In the genomic region with DNA sequence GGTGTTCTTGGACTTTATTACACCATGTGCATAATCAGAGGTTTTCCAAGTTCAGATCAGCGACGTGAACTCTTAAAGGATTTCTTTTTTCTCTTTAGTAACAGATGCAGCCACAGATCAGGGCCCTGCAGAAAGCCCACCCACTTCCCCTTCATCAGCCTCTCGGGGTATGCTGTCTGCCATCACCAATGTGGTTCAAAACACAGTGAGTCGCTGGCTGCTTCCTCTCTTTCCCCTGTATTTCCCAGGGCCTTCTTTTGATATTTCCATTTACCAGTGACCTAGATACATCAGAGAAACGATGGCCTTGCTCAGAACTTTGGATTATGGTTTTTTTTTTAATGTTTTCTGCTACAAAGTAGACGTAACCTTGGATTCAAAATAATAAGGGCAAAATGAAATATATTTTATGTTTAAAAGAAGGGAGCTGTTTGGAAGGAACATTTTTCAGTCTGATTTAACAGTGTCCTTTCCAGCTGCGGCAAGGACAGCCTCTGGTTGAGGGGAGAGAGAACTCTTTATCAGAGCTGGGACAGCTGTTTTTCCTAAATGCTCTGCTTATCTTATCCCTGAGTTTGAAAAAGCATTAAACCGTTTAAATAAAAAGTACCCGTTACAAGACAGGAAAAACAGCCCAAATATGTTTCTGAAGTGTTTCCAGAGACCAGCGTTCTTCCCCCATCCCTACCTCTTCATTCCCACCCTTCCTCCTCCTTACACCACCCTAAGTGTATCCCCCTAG, we compare ENCODE assay signal across 1 cellular context.
A peak's percentile ranks its signal among the peaks of the same experiment; 100 is the strongest.
TF ChIP-seq lines count a peak whose summit lies in the region.

No MANE protein-coding gene starts in this region.

TF ChIP-seq in K562, 482 proteins besides CTCF, POLR2A, EP300 and RAD21 (continued from another document):
- TF ChIP-seq CEBPG (CRISPR knock-in tag; IDR thresholded peaks at IDR 0.05), result no peak
- no peak for TF ChIP-seq CEBPG (tag; conservative IDR thresholded peaks at IDR 0.05 in 1 of 2, IDR thresholded peaks at IDR 0.05 in 1 of 2)
- TF ChIP-seq TAL1 (IDR thresholded peaks at IDR 0.05), result peak; percentile 75
- TF ChIP-seq ZNF586 (CRISPR knock-in tag; conservative IDR thresholded peaks at IDR 0.05), result no peak
- no peak for TF ChIP-seq ZFP30 (CRISPR knock-in tag; IDR thresholded peaks at IDR 0.05; ENCODE audit: borderline replicate concordance)
- no peak for TF ChIP-seq ETV5 (CRISPR knock-in tag; IDR thresholded peaks at IDR 0.05; ENCODE audit: low read depth)
- no peak for TF ChIP-seq KDM2B (CRISPR knock-in tag; IDR thresholded peaks at IDR 0.05)
- TF ChIP-seq HNRNPL (IDR thresholded peaks at IDR 0.05; ENCODE audit: low read depth, low read length), result no peak
- no peak for TF ChIP-seq BCOR (IDR thresholded peaks at IDR 0.05)
- TF ChIP-seq ARID1B (IDR thresholded peaks at IDR 0.05), result peak; percentile 84
- no peak for TF ChIP-seq ZFP36 (IDR thresholded peaks at IDR 0.05; ENCODE audit: low read depth, low read length, partially characterized antibody)
- no peak for TF ChIP-seq ZNF511 (CRISPR knock-in tag; IDR thresholded peaks at IDR 0.05)
- TF ChIP-seq IRF2 (CRISPR knock-in tag; IDR thresholded peaks at IDR 0.05), result no peak
- peak; percentile 83 for TF ChIP-seq MYBL2 (IDR thresholded peaks at IDR 0.05; ENCODE audit: low read depth)
- no peak for TF ChIP-seq MYBL2 (CRISPR knock-in tag; IDR thresholded peaks at IDR 0.05; ENCODE audit: borderline replicate concordance)
- TF ChIP-seq NCOR1 (IDR thresholded peaks at IDR 0.05), result peak; percentile 49; the same call in 1 of the 2 replicates
- TF ChIP-seq GABPA (tag; conservative IDR thresholded peaks at IDR 0.05; ENCODE audit: low read depth), result no peak
- no peak for TF ChIP-seq RBBP5 (IDR thresholded peaks at IDR 0.05; ENCODE audit: borderline replicate concordance, insufficient read depth, low read length, poor library complexity, severe bottlenecking)
- no peak for TF ChIP-seq NFIC (IDR thresholded peaks at IDR 0.05)
- TF ChIP-seq, protein P1, sequence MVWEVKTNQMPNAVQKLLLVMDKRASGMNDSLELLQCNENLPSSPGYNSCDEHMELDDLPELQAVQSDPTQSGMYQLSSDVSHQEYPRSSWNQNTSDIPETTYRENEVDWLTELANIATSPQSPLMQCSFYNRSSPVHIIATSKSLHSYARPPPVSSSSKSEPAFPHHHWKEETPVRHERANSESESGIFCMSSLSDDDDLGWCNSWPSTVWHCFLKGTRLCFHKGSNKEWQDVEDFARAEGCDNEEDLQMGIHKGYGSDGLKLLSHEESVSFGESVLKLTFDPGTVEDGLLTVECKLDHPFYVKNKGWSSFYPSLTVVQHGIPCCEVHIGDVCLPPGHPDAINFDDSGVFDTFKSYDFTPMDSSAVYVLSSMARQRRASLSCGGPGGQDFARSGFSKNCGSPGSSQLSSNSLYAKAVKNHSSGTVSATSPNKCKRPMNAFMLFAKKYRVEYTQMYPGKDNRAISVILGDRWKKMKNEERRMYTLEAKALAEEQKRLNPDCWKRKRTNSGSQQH (CRISPR knock-in tag; IDR thresholded peaks at IDR 0.05), result no peak
- TF ChIP-seq SETDB1 (IDR thresholded peaks at IDR 0.05; ENCODE audit: low read length), result no peak
- TF ChIP-seq CBFA2T3 (IDR thresholded peaks at IDR 0.05), result peak; percentile 75
- no peak for TF ChIP-seq ZC3H4 (CRISPR knock-in tag; IDR thresholded peaks at IDR 0.05; ENCODE audit: borderline replicate concordance)
- TF ChIP-seq KLF16 (IDR thresholded peaks at IDR 0.05), result 0 out of 2 replicates have a peak, but pooled peaks have one; percentile 32
- TF ChIP-seq RBM15 (IDR thresholded peaks at IDR 0.05; ENCODE audit: insufficient read depth, low read length), result no peak
- TF ChIP-seq FOSL1 (tag; conservative IDR thresholded peaks at IDR 0.05), result peak; percentile 26; the same call in 1 of the 2 replicates
- TF ChIP-seq SMAD3 (CRISPR knock-in tag; conservative IDR thresholded peaks at IDR 0.05), result no peak
- no peak for TF ChIP-seq GTF2A2 (tag; IDR thresholded peaks at IDR 0.05)
- TF ChIP-seq MTA3 (IDR thresholded peaks at IDR 0.05; ENCODE audit: borderline replicate concordance), result no peak
